ENCODE assay signal across 24 cellular contexts in genomic region chrX:41259516-41259915, GRCh38.
DNase-seq lines count a peak whose midpoint lies in the region; ATAC-seq and TF ChIP-seq lines count a peak whose summit lies in the region.
"Had no signal": no experiment of that assay in that cellular context is flagged by ENCODE, and none has a peak within 500 bp of the region (broad histone marks: within the 10 kb centered on the region; RNA-seq: fewer than 3 reads in every experiment).

No MANE protein-coding gene starts in this region.

- no peaks in the 10 kb centered on the region for H3K4me1 Mint-ChIP-seq in glutamatergic neuron (ENCODE audit: low read depth, unreplicated experiment)
- H3K4me1 Mint-ChIP-seq in effector memory CD8-positive, alpha-beta T cell (ENCODE audit: low read depth in 2 of 2), result peaks cover 0 to 5% of the 10 kb centered on the region in 2 donors
- H3K4me1 Mint-ChIP-seq: activated naive CD4-positive, alpha-beta T cell treated with anti-CD3 and anti-CD28 coated beads, Interleukin-2, amount 50 U/mL, for 24 hours; CD4-positive, alpha-beta memory T cell; central memory CD8-positive, alpha-beta T cell; mesothelial cell of epicardium; nephron progenitor cell had no signal

- peak; percentile 71 for DNase-seq in AG10803 (ENCODE audit: low read depth)
- peak; percentile 48 for DNase-seq in ELF-1 (ENCODE audit: low read depth, low spot score)
- peak; percentile 31 to 59 for DNase-seq in SHP77 (lab: John Stamatoyannopoulos, UW)
- DNase-seq in glutamatergic neuron, result peak; percentile 51
- DNase-seq in GF-D8 (lab: John Stamatoyannopoulos, UW), result no peak
- DNase-seq in effector memory CD8-positive, alpha-beta T cell, result no peak
- DNase-seq in activated effector memory CD4-positive, alpha-beta T cell treated with anti-CD3 and anti-CD28 coated beads, Interleukin-2, amount 50 U/mL, for 16 hours, result no peak
- DNase-seq in ureter (ENCODE audit: low spot score), result no peak
- DNase-seq: activated CD4-positive, alpha-beta T cell treated with anti-CD3 and anti-CD28 coated beads for 1 hour; activated T-cell treated with anti-CD3 and anti-CD28 coated beads, Interleukin-2, amount 50 U/mL, for 72 hours; CD4-positive, alpha-beta memory T cell; DMS79 treated with DMSO at 0.1 percent for 48 hours; NCI-H1436; nephron progenitor cell; stimulated activated CD4-positive, alpha-beta T cell treated with anti-CD3 and anti-CD28 coated beads, Interleukin-2, amount 100 ng/mL, for 24 hours; stimulated activated naive CD4-positive, alpha-beta T cell treated with Interleukin-2 at 50 U/mL for 16 hours; tibial artery had no signal

- no peaks in the 10 kb centered on the region for H3K36me3 Mint-ChIP-seq in glutamatergic neuron (ENCODE audit: unreplicated experiment)
- H3K36me3 Mint-ChIP-seq in effector memory CD8-positive, alpha-beta T cell (ENCODE audit: insufficient read depth), result no peaks in the 10 kb centered on the region
- H3K36me3 Mint-ChIP-seq: activated naive CD4-positive, alpha-beta T cell treated with anti-CD3 and anti-CD28 coated beads, Interleukin-2, amount 50 U/mL, for 24 hours; CD4-positive, alpha-beta memory T cell had no signal

- peaks cover 2% of the 10 kb centered on the region for H3K27me3 Mint-ChIP-seq in glutamatergic neuron (ENCODE audit: unreplicated experiment)
- H3K27me3 Mint-ChIP-seq in effector memory CD8-positive, alpha-beta T cell, result no peaks in the 10 kb centered on the region
- H3K27me3 Mint-ChIP-seq: activated naive CD4-positive, alpha-beta T cell treated with anti-CD3 and anti-CD28 coated beads, Interleukin-2, amount 50 U/mL, for 24 hours; CD4-positive, alpha-beta memory T cell; central memory CD8-positive, alpha-beta T cell had no signal

- no peak overlapping the region for H3K4me3 ChIP-seq in AG10803 (ENCODE audit: low read length)
- H3K4me3 ChIP-seq: ascending aorta, gastroesophageal sphincter, prostate gland, tibial artery had no signal

- peaks cover 4% of the 10 kb centered on the region for H3K9me3 Mint-ChIP-seq in glutamatergic neuron (ENCODE audit: unreplicated experiment)
- H3K9me3 Mint-ChIP-seq in effector memory CD8-positive, alpha-beta T cell, result no peaks in the 10 kb centered on the region
- H3K9me3 Mint-ChIP-seq: activated naive CD4-positive, alpha-beta T cell treated with anti-CD3 and anti-CD28 coated beads, Interleukin-2, amount 50 U/mL, for 24 hours; activated T-cell treated with anti-CD3 and anti-CD28 coated beads, Interleukin-2, amount 50 U/mL, for 72 hours; central memory CD8-positive, alpha-beta T cell had no signal

- TF ChIP-seq CTCF in AG10803 (conservative IDR thresholded peaks at IDR 0.05; ENCODE audit: low read length), result no peak
- TF ChIP-seq CTCF in glutamatergic neuron (IDR thresholded peaks at IDR 0.05; ENCODE audit: partially characterized antibody, unreplicated experiment), result no peak

- no peak overlapping the region for H3K27ac Mint-ChIP-seq in glutamatergic neuron (ENCODE audit: unreplicated experiment)
- H3K27ac Mint-ChIP-seq in effector memory CD8-positive, alpha-beta T cell, result no peak overlapping the region
- H3K27ac Mint-ChIP-seq: activated naive CD4-positive, alpha-beta T cell treated with anti-CD3 and anti-CD28 coated beads, Interleukin-2, amount 50 U/mL, for 24 hours; activated T-cell treated with anti-CD3 and anti-CD28 coated beads, Interleukin-2, amount 50 U/mL, for 72 hours; CD4-positive, alpha-beta memory T cell; mesothelial cell of epicardium; nephron progenitor cell had no signal

- no peak for ATAC-seq in effector memory CD8-positive, alpha-beta T cell (replicated peaks)
- ATAC-seq: activated T-cell treated with anti-CD3 and anti-CD28 coated beads, Interleukin-2, amount 50 U/mL, for 72 hours; gastroesophageal sphincter; left lobe of liver had no signal

- no peak overlapping the region for H3K4me3 Mint-ChIP-seq in glutamatergic neuron (ENCODE audit: unreplicated experiment)
- no peak overlapping the region for H3K4me3 Mint-ChIP-seq in effector memory CD8-positive, alpha-beta T cell
- H3K4me3 Mint-ChIP-seq: activated naive CD4-positive, alpha-beta T cell treated with anti-CD3 and anti-CD28 coated beads, Interleukin-2, amount 50 U/mL, for 24 hours; activated T-cell treated with anti-CD3 and anti-CD28 coated beads, Interleukin-2, amount 50 U/mL, for 72 hours; CD4-positive, alpha-beta memory T cell; central memory CD8-positive, alpha-beta T cell; mesothelial cell of epicardium; nephron progenitor cell had no signal

Comparison
In these comparisons a context has a peak if more than half of its experiments do, and no peak if none do; other contexts are left out.
1. DNase-seq: peak in AG10803 (single experiment), ELF-1 (single experiment), SHP77 (2 of 2) and glutamatergic neuron (single experiment); none in GF-D8 (single experiment), effector memory CD8-positive, alpha-beta T cell (0 of 3), activated effector memory CD4-positive, alpha-beta T cell treated with anti-CD3 and anti-CD28 coated beads, Interleukin-2, amount 50 U/mL, for 16 hours (single experiment) and ureter (single experiment).